ENCODE assay signal across 30 cellular contexts in the genomic region with DNA sequence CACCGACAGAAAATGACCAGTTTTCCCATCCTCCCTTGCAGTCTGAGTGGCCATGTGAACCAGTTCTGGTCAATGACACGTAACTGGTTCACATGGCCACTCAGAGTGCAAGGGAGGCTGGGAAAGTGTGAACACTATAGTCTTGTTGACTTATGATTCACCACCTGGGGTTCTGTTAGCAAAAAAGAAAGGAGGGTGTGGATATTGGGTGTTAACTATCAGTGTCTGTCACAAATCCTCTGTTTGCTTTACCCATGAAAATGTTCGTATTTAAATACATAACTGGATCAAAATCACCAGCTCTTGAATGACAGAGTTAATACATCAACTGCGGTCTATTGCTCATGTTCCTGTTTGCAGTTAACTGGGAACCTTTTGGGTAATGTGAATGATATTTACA.
DNase-seq lines count a peak whose midpoint lies in the region; ATAC-seq, FAIRE-seq and TF ChIP-seq lines count a peak whose summit lies in the region.
"Had no signal": no experiment of that assay in that cellular context is flagged by ENCODE, and none has a peak within 500 bp of the region (broad histone marks: within the 10 kb centered on the region; RNA-seq: fewer than 3 reads in every experiment).

No MANE protein-coding gene starts in this region.

- in situ Hi-C loops in mammary epithelial cell (cut with MboI; ENCODE audit: low sequenced_read_pairs in 2 of 2) = loop anchor here in 1 of 2 donors (10.0 kb wide), 1 partner anchor 181 kb away; no protein-coding TSS in a partner anchor

- H3K27me3 ChIP-seq in right cardiac atrium (ENCODE audit: control insufficient read depth, insufficient read depth) (no peaks in the 10 kb centered on the region), mammary epithelial cell (ENCODE audit: insufficient read depth, low read length) (no peaks in the 10 kb centered on the region)
- H3K27me3 ChIP-seq: testis had no signal

- H4K20me1 ChIP-seq in mammary epithelial cell (ENCODE audit: insufficient read depth, low read length) = no peaks in the 10 kb centered on the region

- H3K79me2 ChIP-seq in mammary epithelial cell (ENCODE audit: insufficient read depth, low read length) = no peaks in the 10 kb centered on the region

- no peak overlapping the region for H2AFZ ChIP-seq in mammary epithelial cell (ENCODE audit: low read depth, low read length)

- H3K4me3 ChIP-seq in right cardiac atrium (ENCODE audit: low read length) (no peak overlapping the region), mammary epithelial cell (replicated peaks in 1 of 3; ENCODE audit: insufficient read depth in 1 of 3, low read depth in 2 of 3, low read length in 3 of 3) (no peak overlapping the region)
- H3K4me3 ChIP-seq: GM12878, skin epidermis, testis had no signal

- no peak for ATAC-seq in right cardiac atrium
- ATAC-seq in Right ventricle myocardium inferior = no peak
- ATAC-seq in GM21723 (IDR thresholded peaks at IDR 0.05; ENCODE audit: unreplicated experiment) = no peak
- no peak for ATAC-seq in GM19324 (IDR thresholded peaks at IDR 0.05; ENCODE audit: low FRiP score, unreplicated experiment)
- ATAC-seq: activated CD4-positive, CD25-positive, alpha-beta regulatory T cell treated with anti-CD3 and anti-CD28 coated beads, Interleukin-2, amount 50 U/mL, for 24 hours; activated CD8-positive, alpha-beta memory T cell treated with anti-CD3 and anti-CD28 coated beads, Interleukin-2, amount 10 ng/mL, durations not matched to agents 7 days and 5 days; activated T-cell treated with anti-CD3 and anti-CD28 coated beads, Interleukin-2, amount 50 U/mL, for 4 hours; GM12878; left colon; stimulated activated naive CD8-positive, alpha-beta T cell treated with anti-CD3 and anti-CD28 coated beads, Interleukin-15, Interleukin-2, amounts not matched to agents 100 U/mL and 50 U/mL, for 24 hours had no signal

- H3K9ac ChIP-seq in mammary epithelial cell (ENCODE audit: insufficient read depth, low read length) = no peak overlapping the region
- H3K9ac ChIP-seq: KMS-11 had no signal

- H3K4me2 ChIP-seq in mammary epithelial cell (ENCODE audit: insufficient read depth, low read depth, low read length) = no peak overlapping the region
- H3K4me2 ChIP-seq: KMS-11 had no signal

- H3K27ac ChIP-seq in right cardiac atrium (ENCODE audit: low read length) (peak overlapping the region; percentile 80), mammary epithelial cell (ENCODE audit: insufficient read depth, low read depth, low read length) (no peak overlapping the region), caudate nucleus (ENCODE audit: low read depth, low read length) (no peak overlapping the region)
- H3K27ac ChIP-seq: HL-60, KMS-11, skin epidermis, testis had no signal

- dilution Hi-C loops in mammary epithelial cell (cut with HindIII; ENCODE audit: low sequenced_read_pairs) = no loop called here

- H3K4me1 ChIP-seq in right cardiac atrium (ENCODE audit: control insufficient read depth, insufficient read depth, low read length) = peaks cover 5% of the 10 kb centered on the region
- H3K4me1 ChIP-seq in mammary epithelial cell (ENCODE audit: insufficient read depth, low read length) = no peaks in the 10 kb centered on the region
- H3K4me1 ChIP-seq: testis had no signal

- DNase-seq in right cardiac atrium (no peak), Right ventricle myocardium inferior (ENCODE audit: missing footprints) (no peak), mammary epithelial cell (peak; percentile 56), NCI-H526 (lab: John Stamatoyannopoulos, UW) (no peak), caudate nucleus (lab: John Stamatoyannopoulos, UW) (no peak)
- DNase-seq: activated CD4-positive, alpha-beta T cell treated with anti-CD3 and anti-CD28 coated beads, Interleukin-2, amount 50 U/mL, for 4 hours; activated CD8-positive, alpha-beta memory T cell treated with anti-CD3 and anti-CD28 coated beads, Interleukin-2, amount 10 ng/mL, durations not matched to agents 7 days and 5 days; activated gamma-delta T cell; activated naive CD8-positive, alpha-beta T cell treated with anti-CD3 and anti-CD28 coated beads for 36 hours; activated T-cell treated with anti-CD3 and anti-CD28 coated beads, Interleukin-2, amount 50 U/mL, for 4 hours; CD4-positive, alpha-beta memory T cell; cortex of kidney; DMS 273 treated with DMSO at 0.1 percent for 48 hours; effector memory CD4-positive, alpha-beta T cell; left colon; NCI-H1436; NCI-H2081 treated with DMSO at 0.1 percent for 48 hours; nephron progenitor cell; stimulated activated naive CD8-positive, alpha-beta T cell treated with anti-CD3 and anti-CD28 coated beads, Interleukin-15, Interleukin-2, amounts not matched to agents 100 U/mL and 50 U/mL, for 24 hours; T-helper 2 cell; testis had no signal

- FAIRE-seq in islet of Langerhans (lab: Jason Lieb, UNC) = peak; percentile 61
- FAIRE-seq: GM12878, urothelium cell line had no signal

- H3K9me3 ChIP-seq in right cardiac atrium (ENCODE audit: control insufficient read depth, low read length) (no peaks in the 10 kb centered on the region), mammary epithelial cell (replicated peaks; ENCODE audit: insufficient read depth, low read length) (no peaks in the 10 kb centered on the region)
- H3K9me3 ChIP-seq: testis had no signal

- intact Hi-C loops in right cardiac atrium (cut with DNase I) = loop anchor here in 3 of 4 donors (5.0 to 10.0 kb wide), 6 partner anchors 51 to 171 kb away; a partner anchor contains a TSS
- intact Hi-C loops in Right ventricle myocardium inferior (cut with DNase I) = loop anchor here (5.0 kb wide), 3 partner anchors 89 to 179 kb away; no protein-coding TSS in a partner anchor
- intact Hi-C loops in mammary epithelial cell (cut with micrococcal nuclease) = loop anchor here (2.0 to 10.0 kb wide), 6 partner anchors 89 to 501 kb away; no protein-coding TSS in a partner anchor

- 92% methylated on average over 4 of the region's 4 CpGs for WGBS in right cardiac atrium
- whole genome bisulfite sequencing in mammary epithelial cell (ENCODE audit: low coverage, missing lambda C conversion rate) = 86% methylated on average over 4 of the region's 4 CpGs

- CTCF ChIA-PET in mammary epithelial cell (lab: Charles Lee; ENCODE audit: low non-redundant PET) = no interaction called here

- no TSS peak for BruUV-seq in mammary epithelial cell (replicated peaks; lab: Mats Ljungman, UMichigan)

- H3K36me3 ChIP-seq in mammary epithelial cell (ENCODE audit: insufficient read depth, low read length) = no peaks in the 10 kb centered on the region

- no peak for TF ChIP-seq CTCF in mammary epithelial cell (conservative IDR thresholded peaks at IDR 0.05 in 1 of 2, IDR thresholded peaks at IDR 0.05 in 1 of 2; ENCODE audit: extremely low read depth in 1 of 2, insufficient read depth in 1 of 2, low read depth in 1 of 2, low read length in 2 of 2)
